Comparison of ENCODE assay signal across 1 cellular context in the genomic region with DNA sequence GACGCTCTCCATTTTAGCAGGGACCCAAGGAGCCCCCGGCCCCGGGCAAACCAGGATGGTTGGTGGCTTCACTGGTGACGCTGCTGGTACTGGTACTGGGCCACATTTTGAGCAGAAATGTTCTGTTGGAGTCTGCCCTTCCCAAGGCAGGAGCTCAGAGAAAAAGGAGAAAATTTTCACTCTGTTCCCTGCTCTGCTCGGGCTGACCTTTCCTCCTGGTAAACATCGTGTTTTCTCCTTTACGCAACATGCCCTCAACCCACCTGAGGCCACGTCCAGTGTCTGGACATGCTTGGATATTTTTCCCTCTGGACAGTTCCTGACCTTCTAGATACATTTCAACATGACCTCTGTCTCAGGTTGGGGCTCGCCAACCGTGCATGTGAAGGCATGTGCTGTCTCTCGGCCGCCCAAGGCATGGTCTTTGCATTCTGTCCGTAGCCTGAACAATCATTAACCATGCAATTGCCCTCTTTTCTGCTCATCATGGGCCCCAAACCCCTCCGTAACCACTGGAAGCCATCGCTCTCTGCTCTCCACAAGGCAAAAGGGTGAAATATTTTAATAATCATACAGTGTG.
TF ChIP-seq lines count a peak whose summit lies in the region.

No MANE protein-coding gene starts in this region.

TF ChIP-seq in HepG2, 621 proteins besides CTCF, POLR2A, EP300 and RAD21 (continued from another document and continues in another):
- TF ChIP-seq ATF6 (CRISPR knock-in tag; conservative IDR thresholded peaks at IDR 0.05) (0 out of 2 replicates have a peak, but pooled peaks have one; percentile 52), ZNF251 (CRISPR knock-in tag; IDR thresholded peaks at IDR 0.05) (no peak), ZNF7 (CRISPR knock-in tag; IDR thresholded peaks at IDR 0.05) (peak; percentile 54; the same call in 1 of the 2 replicates), GATAD1 (CRISPR knock-in tag; IDR thresholded peaks at IDR 0.05) (peak; percentile 79), SSRP1 (CRISPR knock-in tag; IDR thresholded peaks at IDR 0.05) (peak; percentile 96; the same call in 1 of the 2 replicates), E2F1 (CRISPR knock-in tag; IDR thresholded peaks at IDR 0.05) (no peak), ZNF224 (CRISPR knock-in tag; IDR thresholded peaks at IDR 0.05) (no peak), ATF1 (CRISPR knock-in tag; IDR thresholded peaks at IDR 0.05) (peak; percentile 70), SMAD9 (CRISPR knock-in tag; IDR thresholded peaks at IDR 0.05) (no peak), ZNF431 (CRISPR knock-in tag; IDR thresholded peaks at IDR 0.05; ENCODE audit: borderline replicate concordance, low read depth) (peak; percentile 76; the same call in 1 of the 2 replicates), ZNF225 (CRISPR knock-in tag; IDR thresholded peaks at IDR 0.05) (peak; percentile 79; the same call in 1 of the 2 replicates), ZNF546 (CRISPR knock-in tag; conservative IDR thresholded peaks at IDR 0.05) (0 out of 2 replicates have a peak, but pooled peaks have one; percentile 53), ATF7 (IDR thresholded peaks at IDR 0.05) (no peak), ATF7 (CRISPR knock-in tag; IDR thresholded peaks at IDR 0.05) (peak; percentile 75; the same call in 1 of the 2 replicates), ZMYM4 (CRISPR knock-in tag; IDR thresholded peaks at IDR 0.05) (peak; percentile 95), ZNF549 (CRISPR knock-in tag; IDR thresholded peaks at IDR 0.05) (no peak), MXD4 (CRISPR knock-in tag; IDR thresholded peaks at IDR 0.05) (peak; percentile 94), ZNF788 (CRISPR knock-in tag; IDR thresholded peaks at IDR 0.05; ENCODE audit: borderline replicate concordance) (peak; percentile 98), ZNF556 (CRISPR knock-in tag; IDR thresholded peaks at IDR 0.05; ENCODE audit: borderline replicate concordance) (peak; percentile 91; the same call in 1 of the 2 replicates), PITX1 (CRISPR knock-in tag; IDR thresholded peaks at IDR 0.05) (peak; percentile 96), THAP8 (CRISPR knock-in tag; IDR thresholded peaks at IDR 0.05; ENCODE audit: borderline replicate concordance) (no peak), NCOR1 (IDR thresholded peaks at IDR 0.05; ENCODE audit: borderline replicate concordance, low read length) (peak; percentile 95), HDAC6 (IDR thresholded peaks at IDR 0.05; ENCODE audit: low read depth, low read length) (no peak), ZSCAN12 (CRISPR knock-in tag; IDR thresholded peaks at IDR 0.05) (no peak), ZSCAN25 (CRISPR knock-in tag; IDR thresholded peaks at IDR 0.05) (peak; percentile 93), HES4 (CRISPR knock-in tag; IDR thresholded peaks at IDR 0.05; ENCODE audit: borderline replicate concordance) (peak; percentile 51; the same call in 1 of the 2 replicates), ZMAT3 (CRISPR knock-in tag; conservative IDR thresholded peaks at IDR 0.05) (peak; percentile 90), AKNA (CRISPR knock-in tag; IDR thresholded peaks at IDR 0.05; ENCODE audit: borderline replicate concordance) (0 out of 2 replicates have a peak, but pooled peaks have one; percentile 36), ZBTB26 (CRISPR knock-in tag; IDR thresholded peaks at IDR 0.05; ENCODE audit: borderline replicate concordance) (peak; percentile 98), GPBP1L1 (CRISPR knock-in tag; IDR thresholded peaks at IDR 0.05) (no peak), HOXA3 (CRISPR knock-in tag; IDR thresholded peaks at IDR 0.05) (peak; percentile 96), REL (CRISPR knock-in tag; conservative IDR thresholded peaks at IDR 0.05) (peak; percentile 85), ZNF530 (CRISPR knock-in tag; IDR thresholded peaks at IDR 0.05; ENCODE audit: low read depth) (no peak), ZSCAN29 (CRISPR knock-in tag; conservative IDR thresholded peaks at IDR 0.05) (0 out of 2 replicates have a peak, but pooled peaks have one; percentile 71), PHF5A (CRISPR knock-in tag; IDR thresholded peaks at IDR 0.05; ENCODE audit: low read depth, unreplicated experiment) (peak; percentile 92), KLF12 (CRISPR knock-in tag; IDR thresholded peaks at IDR 0.05; ENCODE audit: borderline replicate concordance) (peak; percentile 93; the same call in 1 of the 2 replicates), E2F2 (CRISPR knock-in tag; IDR thresholded peaks at IDR 0.05; ENCODE audit: borderline replicate concordance) (no peak), MAF1 (CRISPR knock-in tag; IDR thresholded peaks at IDR 0.05; ENCODE audit: borderline replicate concordance) (no peak), TSC22D2 (CRISPR knock-in tag; IDR thresholded peaks at IDR 0.05; ENCODE audit: borderline replicate concordance) (peak; percentile 93), MLLT10 (CRISPR knock-in tag; IDR thresholded peaks at IDR 0.05) (no peak), ZNF564 (CRISPR knock-in tag; IDR thresholded peaks at IDR 0.05) (peak; percentile 88; the same call in 1 of the 2 replicates), ZNF781 (CRISPR knock-in tag; IDR thresholded peaks at IDR 0.05; ENCODE audit: borderline replicate concordance, not compliant biosample characterization) (peak; percentile 85), HDAC2 (CRISPR knock-in tag; IDR thresholded peaks at IDR 0.05) (peak; percentile 99), DBP (CRISPR knock-in tag; IDR thresholded peaks at IDR 0.05; ENCODE audit: not compliant biosample characterization) (no peak)
- TF ChIP-seq, protein P1, sequence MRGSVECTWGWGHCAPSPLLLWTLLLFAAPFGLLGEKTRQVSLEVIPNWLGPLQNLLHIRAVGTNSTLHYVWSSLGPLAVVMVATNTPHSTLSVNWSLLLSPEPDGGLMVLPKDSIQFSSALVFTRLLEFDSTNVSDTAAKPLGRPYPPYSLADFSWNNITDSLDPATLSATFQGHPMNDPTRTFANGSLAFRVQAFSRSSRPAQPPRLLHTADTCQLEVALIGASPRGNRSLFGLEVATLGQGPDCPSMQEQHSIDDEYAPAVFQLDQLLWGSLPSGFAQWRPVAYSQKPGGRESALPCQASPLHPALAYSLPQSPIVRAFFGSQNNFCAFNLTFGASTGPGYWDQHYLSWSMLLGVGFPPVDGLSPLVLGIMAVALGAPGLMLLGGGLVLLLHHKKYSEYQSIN (CRISPR knock-in tag; IDR thresholded peaks at IDR 0.05; ENCODE audit: borderline replicate concordance) = no peak
- TF ChIP-seq, protein P2, sequence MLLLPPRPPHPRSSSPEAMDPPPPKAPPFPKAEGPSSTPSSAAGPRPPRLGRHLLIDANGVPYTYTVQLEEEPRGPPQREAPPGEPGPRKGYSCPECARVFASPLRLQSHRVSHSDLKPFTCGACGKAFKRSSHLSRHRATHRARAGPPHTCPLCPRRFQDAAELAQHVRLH (CRISPR knock-in tag; IDR thresholded peaks at IDR 0.05; ENCODE audit: borderline replicate concordance, low read depth) = peak; percentile 97
